In the genomic region with DNA sequence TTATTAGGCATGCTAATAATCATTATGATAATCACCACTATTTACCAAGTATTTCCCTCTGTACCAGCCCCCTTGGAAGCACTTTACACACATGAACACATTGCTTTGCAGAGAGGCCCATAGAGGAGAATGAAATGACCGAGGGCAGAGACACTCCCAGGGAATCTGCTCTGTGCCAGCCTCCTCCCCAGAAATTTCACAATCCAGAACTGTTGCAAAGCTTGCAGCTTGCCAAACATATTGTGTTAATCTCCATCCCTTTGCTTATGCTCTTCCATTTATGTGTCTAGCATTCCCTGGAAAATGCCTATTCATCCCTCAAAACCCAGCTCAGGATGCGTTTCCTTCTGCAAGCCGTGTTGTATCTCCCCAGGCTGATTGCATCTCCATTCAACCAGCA, we compare ENCODE assay signal across 30 cellular contexts. TPM values are rescaled to one million over a fixed set of nuclear protein-coding genes. Genes with fewer than 3 reads are reported as not detected.
A peak's percentile ranks its signal among the peaks of the same experiment; 100 is the strongest.
DNase-seq lines count a peak whose midpoint lies in the region; ATAC-seq and TF ChIP-seq lines count a peak whose summit lies in the region.
"Had no signal": no experiment of that assay in that cellular context is flagged by ENCODE, and none has a peak within 500 bp of the region (broad histone marks: within the 10 kb centered on the region; RNA-seq: fewer than 3 reads in every experiment).

No MANE protein-coding gene starts in this region.

- H3K27me3 ChIP-seq in left ventricle myocardium inferior (ENCODE audit: low read depth) (peaks cover 29% of the 10 kb centered on the region), subcutaneous abdominal adipose tissue (ENCODE audit: control insufficient read depth in 5 of 5, insufficient read depth in 4 of 5, low read length in 5 of 5) (no peaks in the 10 kb centered on the region)
- H3K27me3 ChIP-seq: BLaER1, esophagus muscularis mucosa, heart right ventricle, spleen, stomach had no signal

- H3K36me3 ChIP-seq in left ventricle myocardium inferior, result no peaks in the 10 kb centered on the region
- no peaks in the 10 kb centered on the region for H3K36me3 ChIP-seq in subcutaneous abdominal adipose tissue (ENCODE audit: control insufficient read depth in 5 of 5, insufficient read depth in 5 of 5, low read length in 5 of 5)
- H3K36me3 ChIP-seq: BLaER1, esophagus muscularis mucosa, heart right ventricle, spleen, stomach had no signal

- no peak for TF ChIP-seq CTCF in left ventricle myocardium inferior (IDR thresholded peaks at IDR 0.05; ENCODE audit: borderline replicate concordance)

- intact Hi-C loops in Right ventricle myocardium inferior (cut with DNase I) (no loop called here), left ventricle myocardium inferior (cut with micrococcal nuclease) (no loop called here)

- DNase-seq in Right ventricle myocardium inferior (ENCODE audit: missing footprints) (no peak), left ventricle myocardium inferior (no peak), epidermal melanocyte (ENCODE audit: insufficient read length, low spot score) (peak; percentile 42), left lobe of liver (ENCODE audit: low spot score) (no peak), NK-92 (lab: John Stamatoyannopoulos, UW; ENCODE audit: unreplicated experiment) (no peak), iPS-NIHi7 (ENCODE audit: extremely low spot score) (no peak)
- DNase-seq in activated CD4-positive, alpha-beta T cell treated with anti-CD3 and anti-CD28 coated beads, Interleukin-2, amount 50 U/mL, for 4 hours, result no peak
- DNase-seq: activated CD4-positive, alpha-beta T cell treated with anti-CD3 and anti-CD28 coated beads, Interleukin-2, amount 50 U/mL, for 1 hour; activated CD8-positive, alpha-beta memory T cell treated with anti-CD3 and anti-CD28 coated beads, Interleukin-2, amount 50 U/mL, for 4 hours; activated naive CD8-positive, alpha-beta T cell treated with anti-CD3 and anti-CD28 coated beads, Interleukin-2, amount 10 ng/mL, durations not matched to agents 7 days and 5 days; Caco-2; effector memory CD4-positive, alpha-beta T cell; H9; heart right ventricle; immature natural killer cell; NCI-H1105; NCI-H2081 treated with DMSO at 0.1 percent for 48 hours; NCI-H510A; spleen; stimulated activated CD4-positive, alpha-beta T cell treated with anti-CD3 and anti-CD28 coated beads, Interleukin-4, amount 100 ng/mL, for 24 hours; stomach had no signal

- H3K4me1 ChIP-seq in left ventricle myocardium inferior, result no peaks in the 10 kb centered on the region
- peaks cover 3 to 24% (median 20%) of the 10 kb centered on the region in 5 donors for H3K4me1 ChIP-seq in subcutaneous abdominal adipose tissue (ENCODE audit: control insufficient read depth in 5 of 5, insufficient read depth in 5 of 5, low read length in 5 of 5)
- H3K4me1 ChIP-seq: BLaER1, Caco-2, esophagus muscularis mucosa, heart right ventricle, psoas muscle, spleen, stomach had no signal

- no peaks in the 10 kb centered on the region for H3K9me3 ChIP-seq in left ventricle myocardium inferior (replicated peaks)
- no peaks in the 10 kb centered on the region for H3K9me3 ChIP-seq in subcutaneous abdominal adipose tissue (ENCODE audit: control insufficient read depth in 5 of 5, low read length in 5 of 5)
- H3K9me3 ChIP-seq: Caco-2, esophagus muscularis mucosa, heart right ventricle, psoas muscle, stomach had no signal

- H3K4me3 ChIP-seq in left ventricle myocardium inferior, result no peak overlapping the region
- no peak overlapping the region for H3K4me3 ChIP-seq in subcutaneous abdominal adipose tissue (ENCODE audit: low read depth in 1 of 5, low read length in 5 of 5)
- H3K4me3 ChIP-seq: BLaER1, esophagus muscularis mucosa, heart right ventricle, psoas muscle, spleen, stomach had no signal

- no peak overlapping the region for H3K9ac ChIP-seq in subcutaneous abdominal adipose tissue (ENCODE audit: low read length in 5 of 5)
- H3K9ac ChIP-seq: BLaER1 had no signal

- no peak overlapping the region for H3K27ac ChIP-seq in left ventricle myocardium inferior (replicated peaks)
- H3K27ac ChIP-seq in subcutaneous abdominal adipose tissue (ENCODE audit: low read depth, low read length), result peak overlapping the region; percentile 38
- H3K27ac ChIP-seq: BLaER1, heart right ventricle, psoas muscle, spleen, VCaP had no signal

- ATAC-seq in Right ventricle myocardium inferior (peak; percentile 81), left lobe of liver (peak; percentile 94)
- ATAC-seq: Panc1 had no signal

RNA-seq across cellular contexts. Expression of gene CYTL1, which starts 37.8 kb away (rescaled TPM):
- total RNA-seq in Right ventricle myocardium inferior (0.81 TPM), left ventricle myocardium inferior (0.47 TPM), left lobe of liver (not detected)
- total RNA-seq: A172; activated naive CD8-positive, alpha-beta T cell treated with anti-CD3 and anti-CD28 coated beads, Interleukin-2, amount 10 ng/mL, durations not matched to agents 7 days and 5 days; Caco-2; SK-MEL-5; T-helper 2 cell treated with Interferon-gamma antibody and Interleukin-4, amounts not matched to agents 100 ng/mL and 5 ng/mL, for 36 hours had no signal
